ENCODE assay signal across 8 cellular contexts in genomic region chr21:43733529-43734071, GRCh38. TPM values are rescaled to one million over a fixed set of nuclear protein-coding genes. Genes with fewer than 3 reads are reported as not detected.
DNase-seq lines count a peak whose midpoint lies in the region; ATAC-seq, FAIRE-seq and TF ChIP-seq lines count a peak whose summit lies in the region.
"Had no signal": no experiment of that assay in that cellular context is flagged by ENCODE, and none has a peak within 500 bp of the region (broad histone marks: within the 10 kb centered on the region; RNA-seq: fewer than 3 reads in every experiment).

No MANE protein-coding gene starts in this region.

- H3K4me3 Mint-ChIP-seq in activated T-cell treated with anti-CD3 and anti-CD28 coated beads, Interleukin-2, amount 50 U/mL, for 72 hours = peak overlapping the region; percentile 59 to 70
- H3K4me3 Mint-ChIP-seq in stimulated activated naive CD8-positive, alpha-beta T cell treated with anti-CD3 and anti-CD28 coated beads, Interleukin-15, amount 100 ng/mL, for 72 hours = peak overlapping the region; percentile 60 to 64

- no peaks in the 10 kb centered on the region for H3K4me1 ChIP-seq in foreskin keratinocyte
- H3K4me1 ChIP-seq in spleen = peaks cover 2 to 69% (median 30%) of the 10 kb centered on the region in 6 donors

- H3K36me3 ChIP-seq in spleen = peaks cover 0 to 67% (median 21%) of the 10 kb centered on the region in 6 donors

- H3K27me3 ChIP-seq in foreskin keratinocyte = no peaks in the 10 kb centered on the region
- H3K27me3 ChIP-seq in spleen (replicated peaks in 1 of 7) = no peaks in the 10 kb centered on the region

- peaks cover 0 to 1% of the 10 kb centered on the region in 2 donors for H3K36me3 Mint-ChIP-seq in activated T-cell treated with anti-CD3 and anti-CD28 coated beads, Interleukin-2, amount 50 U/mL, for 72 hours (ENCODE audit: insufficient read depth in 2 of 2)

- FAIRE-seq in HTR-8/SVneo (lab: Jason Lieb, UNC) = peak; percentile 52

- H3K9me3 ChIP-seq in spleen = no peaks in the 10 kb centered on the region

- intact Hi-C loops in spleen (cut with DNase I; ENCODE audit: low total_unique reads) = no loop called here

- H3K4me3 ChIP-seq in spleen = peak overlapping the region in 1 of 8 donors; percentile 10
- H3K4me3 ChIP-seq: SK-N-MC had no signal

- H3K9me3 Mint-ChIP-seq in activated T-cell treated with anti-CD3 and anti-CD28 coated beads, Interleukin-2, amount 50 U/mL, for 72 hours = no peaks in the 10 kb centered on the region
- H3K9me3 Mint-ChIP-seq in stimulated activated naive CD8-positive, alpha-beta T cell treated with anti-CD3 and anti-CD28 coated beads, Interleukin-15, amount 100 ng/mL, for 72 hours = no peaks in the 10 kb centered on the region

- no peak for TF ChIP-seq CTCF in foreskin keratinocyte (conservative IDR thresholded peaks at IDR 0.05)
- TF ChIP-seq CTCF in spleen (IDR thresholded peaks at IDR 0.05 in 8 of 11, conservative IDR thresholded peaks at IDR 0.05 in 3 of 11) = no peak

- H3K27me3 Mint-ChIP-seq in activated T-cell treated with anti-CD3 and anti-CD28 coated beads, Interleukin-2, amount 50 U/mL, for 72 hours (ENCODE audit: low read depth) = no peaks in the 10 kb centered on the region
- H3K27me3 Mint-ChIP-seq in stimulated activated naive CD8-positive, alpha-beta T cell treated with anti-CD3 and anti-CD28 coated beads, Interleukin-15, amount 100 ng/mL, for 72 hours = no peaks in the 10 kb centered on the region

- DNase-seq in HTR-8/SVneo (ENCODE audit: insufficient read length, low spot score) (no peak), foreskin keratinocyte (no peak), pons (ENCODE audit: low spot score) (no peak), spleen (no peak)
- DNase-seq in activated T-cell treated with anti-CD3 and anti-CD28 coated beads, Interleukin-2, amount 50 U/mL, for 72 hours = peak; percentile 28 to 50
- peak in 1 of 2 donors; percentile 37 for DNase-seq in stimulated activated naive CD8-positive, alpha-beta T cell treated with anti-CD3 and anti-CD28 coated beads, Interleukin-15, amount 100 ng/mL, for 72 hours

- 66 to 91% (median 80%) methylated on average over 15 of the region's 15 CpGs for WGBS in spleen, 5 donors

- peak; percentile 63 to 79 for ATAC-seq in activated T-cell treated with anti-CD3 and anti-CD28 coated beads, Interleukin-2, amount 50 U/mL, for 72 hours (replicated peaks in 1 of 2)
- peak; percentile 67 for ATAC-seq in foreskin keratinocyte
- ATAC-seq in stimulated activated naive CD8-positive, alpha-beta T cell treated with anti-CD3 and anti-CD28 coated beads, Interleukin-15, amount 100 ng/mL, for 72 hours = peak; percentile 71
- ATAC-seq in HG03457 (IDR thresholded peaks at IDR 0.05; ENCODE audit: unreplicated experiment) = no peak

- no peak for TF ChIP-seq POLR2A in spleen (IDR thresholded peaks at IDR 0.05)

- H3K27ac Mint-ChIP-seq in activated T-cell treated with anti-CD3 and anti-CD28 coated beads, Interleukin-2, amount 50 U/mL, for 72 hours = peak overlapping the region; percentile 85
- H3K27ac Mint-ChIP-seq in stimulated activated naive CD8-positive, alpha-beta T cell treated with anti-CD3 and anti-CD28 coated beads, Interleukin-15, amount 100 ng/mL, for 72 hours = peak overlapping the region in 1 of 2 donors; percentile 66

- H3K27ac ChIP-seq in foreskin keratinocyte = no peak overlapping the region
- H3K27ac ChIP-seq in spleen = peak overlapping the region in 2 of 8 donors; percentile 56

- H3K4me1 Mint-ChIP-seq in activated T-cell treated with anti-CD3 and anti-CD28 coated beads, Interleukin-2, amount 50 U/mL, for 72 hours (ENCODE audit: low read depth) = peaks cover 52% of the 10 kb centered on the region
- peaks cover 70% of the 10 kb centered on the region for H3K4me1 Mint-ChIP-seq in stimulated activated naive CD8-positive, alpha-beta T cell treated with anti-CD3 and anti-CD28 coated beads, Interleukin-15, amount 100 ng/mL, for 72 hours

RNA-seq across cellular contexts. Expression of gene PDXK, which starts 14.7 kb away (rescaled TPM):
- 10 to 100 TPM; 87.9 to 99.5 TPM for total RNA-seq in activated T-cell treated with anti-CD3 and anti-CD28 coated beads, Interleukin-2, amount 50 U/mL, for 72 hours
- 150 and 176 TPM in 2 replicates for total RNA-seq in foreskin keratinocyte
- 176 and 205 TPM in 2 replicates for polyA plus RNA-seq in foreskin keratinocyte
- 10 to 100 TPM; 41.1 to 82.9 (median 58.7) TPM for total RNA-seq in spleen
- polyA plus RNA-seq in spleen = 10 to 100 TPM; 17.9 to 39.0 (median 24.7) TPM

RNA-seq across cellular contexts. Expression of gene CSTB, which starts 42.5 kb away (rescaled TPM):
- 10 to 100 TPM; 30.7 to 32.3 TPM for total RNA-seq in activated T-cell treated with anti-CD3 and anti-CD28 coated beads, Interleukin-2, amount 50 U/mL, for 72 hours
- 49.5 and 63.0 TPM in 2 replicates for total RNA-seq in foreskin keratinocyte
- 123 and 183 TPM in 2 replicates for polyA plus RNA-seq in foreskin keratinocyte
- total RNA-seq in spleen = 10 to 100 TPM; 10.5 to 36.6 (median 28.6) TPM
- polyA plus RNA-seq in spleen = 10 to 100 TPM; 39.6 to 93.8 (median 48.5) TPM

RNA-seq across cellular contexts. Expression of gene RRP1, which starts 55.8 kb away (rescaled TPM):
- total RNA-seq in activated T-cell treated with anti-CD3 and anti-CD28 coated beads, Interleukin-2, amount 50 U/mL, for 72 hours = 10 to 100 TPM; 30.3 to 41.9 TPM
- total RNA-seq in foreskin keratinocyte (26.5 and 28.0 TPM in 2 replicates), spleen (10 to 100 TPM; 11.5 to 26.9 (median 20.5) TPM)
- polyA plus RNA-seq in foreskin keratinocyte (31.8 and 37.0 TPM in 2 replicates), spleen (10 to 100 TPM; 12.6 to 18.8 (median 15.8) TPM)

Comparison
In these comparisons a context has a peak if more than half of its experiments do, and no peak if none do; other contexts are left out.
1. DNase-seq: peak in activated T-cell treated with anti-CD3 and anti-CD28 coated beads, Interleukin-2, amount 50 U/mL, for 72 hours (2 of 2); none in HTR-8/SVneo (single experiment), foreskin keratinocyte (0 of 2), pons (single experiment) and spleen (single experiment).